9 cellular contexts compared by ENCODE assay signal in genomic region chr5:157511656-157512644, GRCh38. TPM values are rescaled to one million over a fixed set of nuclear protein-coding genes. Genes with fewer than 3 reads are reported as not detected.
DNase-seq lines count a peak whose midpoint lies in the region; ATAC-seq and TF ChIP-seq lines count a peak whose summit lies in the region.
"Had no signal": no experiment of that assay in that cellular context is flagged by ENCODE, and none has a peak within 500 bp of the region (broad histone marks: within the 10 kb centered on the region; RNA-seq: fewer than 3 reads in every experiment).

No MANE protein-coding gene starts in this region.

- DNase-seq in AG09309 (ENCODE audit: low read depth) (peak; percentile 93), LoVo (ENCODE audit: low spot score) (peak; percentile 25), cardiac septum (ENCODE audit: low spot score) (peak; percentile 92), putamen (ENCODE audit: low spot score) (peak; percentile 53), NCI-H82 (lab: John Stamatoyannopoulos, UW) (no peak), COR-L47 (lab: John Stamatoyannopoulos, UW) (no peak)
- DNase-seq in activated T-helper 9 cell treated with anti-CD3 and anti-CD28 coated beads, Interleukin-2, amount 50 U/mL, for 16 hours (ENCODE audit: low read depth), result peak; percentile 30
- DNase-seq: activated naive CD8-positive, alpha-beta T cell treated with anti-CD3 and anti-CD28 coated beads, Interleukin-2, amount 10 ng/mL, durations not matched to agents 7 days and 5 days had no signal

- TF ChIP-seq CTCF in AG09309 (IDR thresholded peaks at IDR 0.05; ENCODE audit: control insufficient read depth, insufficient read depth, low read depth, low read length, missing control alignments), result no peak

- intact Hi-C loops in cardiac septum (cut with DNase I), result loop anchor here (5.0 kb wide), 2 partner anchors 50 to 65 kb away; partner anchors contain the start of gene ADAM19

- H3K4me3 ChIP-seq in AG09309 (ENCODE audit: control insufficient read depth, low read depth, low read length), result no peak overlapping the region

- no peak for ATAC-seq in GM21526 (IDR thresholded peaks at IDR 0.05; ENCODE audit: low FRiP score, unreplicated experiment)

RNA-seq across cellular contexts. Expression of gene NIPAL4, which starts 51.9 kb away (rescaled TPM):
- 0.30 TPM for total RNA-seq in cardiac septum
- total RNA-seq: activated naive CD8-positive, alpha-beta T cell treated with anti-CD3 and anti-CD28 coated beads, Interleukin-2, amount 10 ng/mL, durations not matched to agents 7 days and 5 days had no signal

Comparison
In these comparisons a context has a peak if more than half of its experiments do, and no peak if none do; other contexts are left out.
1. DNase-seq: peak in AG09309 (single experiment), LoVo (single experiment), activated T-helper 9 cell treated with anti-CD3 and anti-CD28 coated beads, Interleukin-2, amount 50 U/mL, for 16 hours (single experiment), cardiac septum (single experiment) and putamen (single experiment); none in NCI-H82 (single experiment) and COR-L47 (single experiment).